In genomic region chr22:20857838-20858614, GRCh38 we compare ENCODE assay signal across 8 cellular contexts. TPM values are rescaled to one million over a fixed set of nuclear protein-coding genes. Genes with fewer than 3 reads are reported as not detected.
DNase-seq lines count a peak whose midpoint lies in the region; ATAC-seq and TF ChIP-seq lines count a peak whose summit lies in the region.

No MANE protein-coding gene starts in this region.

- peak overlapping the region; percentile 72 for H3K27ac ChIP-seq in CD8-positive, alpha-beta T cell (ENCODE audit: low read depth, low read length)
- H3K27ac ChIP-seq in epithelial cell of prostate, result peak overlapping the region; percentile 55

- no peaks in the 10 kb centered on the region for H3K9me3 Mint-ChIP-seq in CD8-positive, alpha-beta T cell

- H3K4me3 ChIP-seq in CD8-positive, alpha-beta T cell (ENCODE audit: low read depth, low read length), result peak overlapping the region; percentile 71
- H3K4me3 ChIP-seq in NT2/D1 (ENCODE audit: insufficient read length, low read depth), result peak overlapping the region; percentile 67
- peak overlapping the region; percentile 70 for H3K4me3 ChIP-seq in mucosa of descending colon

- peaks cover 66% of the 10 kb centered on the region for H3K4me1 Mint-ChIP-seq in CD8-positive, alpha-beta T cell (ENCODE audit: low read depth)

- peak overlapping the region; percentile 88 for H3K27ac Mint-ChIP-seq in CD8-positive, alpha-beta T cell

- H3K27me3 ChIP-seq in CD8-positive, alpha-beta T cell (ENCODE audit: insufficient read depth, low read length), result no peaks in the 10 kb centered on the region
- no peaks in the 10 kb centered on the region for H3K27me3 ChIP-seq in NT2/D1 (ENCODE audit: insufficient read depth, insufficient read length)

- H3K9ac ChIP-seq in NT2/D1 (ENCODE audit: insufficient read length, low read depth), result peak overlapping the region; percentile 76

- intact Hi-C loops in CD8-positive, alpha-beta T cell (cut with DNase I, micrococcal nuclease), result loop anchor here (1.0 to 5.0 kb wide), 5 partner anchors 47 to 1736 kb away; partner anchors contain the start of genes CRKL (in 2 of the 2), DGCR2 (in 1 of the 2) and THAP7 (in 1 of the 2)
- intact Hi-C loops in mucosa of descending colon (cut with DNase I, micrococcal nuclease), result no loop called here

- H3K4me1 ChIP-seq in CD8-positive, alpha-beta T cell (ENCODE audit: insufficient read depth, low read length), result peaks cover 30% of the 10 kb centered on the region
- H3K4me1 ChIP-seq in NT2/D1 (ENCODE audit: insufficient read depth, insufficient read length) (no peaks in the 10 kb centered on the region), mucosa of descending colon (ENCODE audit: low read depth) (peaks cover 27% of the 10 kb centered on the region)

- DNase-seq in CD8-positive, alpha-beta T cell, result peak in 6 of 7 experiments; percentile 51 to 82 (median 78)
- DNase-seq in HPDE6-E6E7 (ENCODE audit: extremely low spot score) (peak; percentile 62), NT2/D1 (ENCODE audit: low read depth, low spot score) (peak; percentile 70), activated T-cell treated with anti-CD3 and anti-CD28 coated beads for 24 hours (ENCODE audit: low read depth) (peak; percentile 76), epithelial cell of prostate (ENCODE audit: low read depth, low spot score) (peak; percentile 5), mucosa of descending colon (peak; percentile 76 to 91 (median 89))
- peak; percentile 56 to 68 for DNase-seq in stimulated activated CD8-positive, alpha-beta memory T cell treated with anti-CD3 and anti-CD28 coated beads, Interleukin-2, amount 100 ng/mL, for 1 hour (ENCODE audit: low read depth in 2 of 2)

- H3K36me3 ChIP-seq in CD8-positive, alpha-beta T cell (ENCODE audit: insufficient read depth, low read length), result no peaks in the 10 kb centered on the region
- peaks cover 14% of the 10 kb centered on the region for H3K36me3 ChIP-seq in NT2/D1 (ENCODE audit: insufficient read depth, insufficient read length, low read length)
- H3K36me3 ChIP-seq in mucosa of descending colon (ENCODE audit: low read depth), result no peaks in the 10 kb centered on the region

- CTCF ChIA-PET in CD8-positive, alpha-beta T cell (lab: Charles Lee), result interaction anchor here (1.5 kb wide), 1 partner anchor 28 kb away, joined by 3 read pairs; no protein-coding TSS in a partner anchor

- no peak for TF ChIP-seq CTCF in CD8-positive, alpha-beta T cell (IDR thresholded peaks at IDR 0.05)
- TF ChIP-seq CTCF in mucosa of descending colon (IDR thresholded peaks at IDR 0.05), result no peak

- POLR2A ChIA-PET in CD8-positive, alpha-beta T cell (lab: Charles Lee), result no interaction called here

- no peaks in the 10 kb centered on the region for H3K9me3 ChIP-seq in CD8-positive, alpha-beta T cell (ENCODE audit: low read length)
- no peaks in the 10 kb centered on the region for H3K9me3 ChIP-seq in NT2/D1 (ENCODE audit: insufficient read depth, low read length)
- no peaks in the 10 kb centered on the region for H3K9me3 ChIP-seq in mucosa of descending colon

- H3K27me3 Mint-ChIP-seq in CD8-positive, alpha-beta T cell (ENCODE audit: low read depth), result no peaks in the 10 kb centered on the region

- peaks cover 24% of the 10 kb centered on the region for H3K36me3 Mint-ChIP-seq in CD8-positive, alpha-beta T cell

- peak; percentile 50 for ATAC-seq in CD8-positive, alpha-beta T cell
- peak; percentile 28 for ATAC-seq in GM19468 (IDR thresholded peaks at IDR 0.05; ENCODE audit: extremely low read depth, unreplicated experiment)
- peak; percentile 66 for ATAC-seq in mucosa of descending colon

- peak overlapping the region; percentile 91 for H3K4me3 Mint-ChIP-seq in CD8-positive, alpha-beta T cell

RNA-seq across cellular contexts. Expression of gene PI4KA, which starts 0.6 kb away (rescaled TPM):
- 100 to 1,000 TPM; 154 to 155 TPM for total RNA-seq in CD8-positive, alpha-beta T cell
- total RNA-seq in mucosa of descending colon, result 100 to 1,000 TPM in 1 of 3 donors, 10 to 100 TPM in 2; 77.7 to 130 (median 95.0) TPM

RNA-seq across cellular contexts. Expression of gene SNAP29, which starts 0.8 kb away (rescaled TPM):
- 10 to 100 TPM; 16.5 to 17.1 TPM for total RNA-seq in CD8-positive, alpha-beta T cell
- 10 to 100 TPM; 32.2 to 33.8 (median 32.5) TPM for total RNA-seq in mucosa of descending colon

RNA-seq across cellular contexts. Expression of gene CRKL, which starts 59.2 kb away (rescaled TPM):
- total RNA-seq in CD8-positive, alpha-beta T cell, result 10 to 100 TPM; 57.7 to 60.2 TPM
- total RNA-seq in mucosa of descending colon, result 10 to 100 TPM; 48.7 to 63.4 (median 55.3) TPM

Comparison
In these comparisons a context has a peak if more than half of its experiments do, and no peak if none do; other contexts are left out.
1. Peak in every context shown above with its lines: DNase-seq, ATAC-seq, H3K4me3 ChIP-seq and H3K27ac ChIP-seq.
2. DNase-seq: peak in every context shown above with its lines; median percentile 89 in mucosa of descending colon; 78 in CD8-positive, alpha-beta T cell; 76 in activated T-cell treated with anti-CD3 and anti-CD28 coated beads for 24 hours; 70 in NT2/D1; 62 in HPDE6-E6E7; 62 in stimulated activated CD8-positive, alpha-beta memory T cell treated with anti-CD3 and anti-CD28 coated beads, Interleukin-2, amount 100 ng/mL, for 1 hour; 5 in epithelial cell of prostate.
3. intact Hi-C loops: an anchor here in CD8-positive, alpha-beta T cell (1.0 to 5.0 kb wide); none called in mucosa of descending colon.